ENCODE assay signal across 1 cellular context in genomic region chr5:181220178-181220515, GRCh38.
TF ChIP-seq lines count a peak whose summit lies in the region.

No MANE protein-coding gene starts in this region.

TF ChIP-seq in HepG2, 621 proteins besides CTCF, POLR2A, EP300 and RAD21:
- TF ChIP-seq REPIN1 (CRISPR knock-in tag; IDR thresholded peaks at IDR 0.05; ENCODE audit: borderline replicate concordance, low read depth) (no peak), SCMH1 (CRISPR knock-in tag; IDR thresholded peaks at IDR 0.05; ENCODE audit: borderline replicate concordance) (no peak), YEATS4 (CRISPR knock-in tag; IDR thresholded peaks at IDR 0.05; ENCODE audit: borderline replicate concordance) (no peak), ZFYVE20 (CRISPR knock-in tag; IDR thresholded peaks at IDR 0.05; ENCODE audit: borderline replicate concordance, low read depth) (no peak), ZGPAT (CRISPR knock-in tag; IDR thresholded peaks at IDR 0.05) (no peak), SOX13 (IDR thresholded peaks at IDR 0.05) (no peak), SOX13 (CRISPR knock-in tag; conservative IDR thresholded peaks at IDR 0.05 in 1 of 2, IDR thresholded peaks at IDR 0.05 in 1 of 2) (no peak), TFAP4 (IDR thresholded peaks at IDR 0.05; ENCODE audit: borderline replicate concordance, low read depth) (no peak), ZNF382 (CRISPR knock-in tag; IDR thresholded peaks at IDR 0.05; ENCODE audit: borderline replicate concordance) (no peak), ZNF616 (CRISPR knock-in tag; IDR thresholded peaks at IDR 0.05; ENCODE audit: low read depth) (no peak), ZNF879 (CRISPR knock-in tag; IDR thresholded peaks at IDR 0.05) (no peak), RFXAP (CRISPR knock-in tag; IDR thresholded peaks at IDR 0.05; ENCODE audit: borderline replicate concordance) (no peak), ZBTB44 (CRISPR knock-in tag; IDR thresholded peaks at IDR 0.05) (no peak), MYNN (CRISPR knock-in tag; IDR thresholded peaks at IDR 0.05; ENCODE audit: low read depth) (no peak)
